24 cellular contexts compared by ENCODE assay signal in genomic region chr3:121531269-121531668, GRCh38. TPM values are rescaled to one million over a fixed set of nuclear protein-coding genes. Genes with fewer than 3 reads are reported as not detected.
"Had no signal": no experiment of that assay in that cellular context is flagged by ENCODE, and none has a peak within 500 bp of the region (broad histone marks: within the 10 kb centered on the region; RNA-seq: fewer than 3 reads in every experiment).

No MANE protein-coding gene starts in this region.

- H3K9me3 Mint-ChIP-seq: immature natural killer cell; neural crest cell; stimulated activated naive CD8-positive, alpha-beta T cell treated with anti-CD3 and anti-CD28 coated beads, Interleukin-15, Interleukin-2, amounts not matched to agents 100 ng/mL and 50 ng/mL, for 24 hours had no signal

- H3K4me1 Mint-ChIP-seq: immature natural killer cell, neural crest cell had no signal

- DNase-seq: activated CD4-positive, alpha-beta T cell treated with anti-CD3 and anti-CD28 coated beads for 1 hour; activated CD4-positive, alpha-beta T cell treated with anti-CD3 and anti-CD28 coated beads, Interleukin-2, amount 50 U/mL, for 48 hours; activated CD8-positive, alpha-beta memory T cell treated with anti-CD3 and anti-CD28 coated beads, Interleukin-2, amount 10 ng/mL, durations not matched to agents 7 days and 5 days; activated effector memory CD4-positive, alpha-beta T cell treated with Interleukin-2 at 50 U/mL for 16 hours; activated naive CD4-positive, alpha-beta T cell treated with anti-CD3 and anti-CD28 coated beads, Interleukin-2, amount 50 U/mL, for 16 hours; adrenal gland; dermis blood vessel endothelial cell; effector memory CD4-positive, alpha-beta T cell; heart right ventricle; immature natural killer cell; kidney glomerular epithelial cell; left ventricle myocardium inferior; mammary epithelial cell; stimulated activated CD4-positive, alpha-beta T cell treated with anti-CD3 and anti-CD28 coated beads, Interleukin-12 subunit alpha, Interleukin-12 subunit beta, amount 100 ng/mL, for 4 hours; stimulated activated CD4-positive, alpha-beta T cell treated with anti-CD3 and anti-CD28 coated beads, Interleukin-1b, Interleukin-23, amount 100 ng/mL, for 48 hours; uterus had no signal

- ATAC-seq: activated CD8-positive, alpha-beta memory T cell treated with anti-CD3 and anti-CD28 coated beads, Interleukin-2, amount 10 ng/mL, durations not matched to agents 7 days and 5 days; heart right ventricle had no signal

- H3K27me3 Mint-ChIP-seq: activated CD8-positive, alpha-beta memory T cell treated with anti-CD3 and anti-CD28 coated beads, Interleukin-2, amount 10 ng/mL, durations not matched to agents 7 days and 5 days; progenitor cell of endocrine pancreas; stimulated activated naive CD8-positive, alpha-beta T cell treated with anti-CD3 and anti-CD28 coated beads, Interleukin-15, Interleukin-2, amounts not matched to agents 100 ng/mL and 50 ng/mL, for 24 hours had no signal

- H3K27ac Mint-ChIP-seq: activated CD8-positive, alpha-beta memory T cell treated with anti-CD3 and anti-CD28 coated beads, Interleukin-2, amount 10 ng/mL, durations not matched to agents 7 days and 5 days; immature natural killer cell; progenitor cell of endocrine pancreas; stimulated activated naive CD8-positive, alpha-beta T cell treated with anti-CD3 and anti-CD28 coated beads, Interleukin-15, Interleukin-2, amounts not matched to agents 100 ng/mL and 50 ng/mL, for 24 hours had no signal

- H3K4me3 Mint-ChIP-seq: activated CD8-positive, alpha-beta memory T cell treated with anti-CD3 and anti-CD28 coated beads, Interleukin-2, amount 10 ng/mL, durations not matched to agents 7 days and 5 days; immature natural killer cell; neural crest cell; stimulated activated naive CD8-positive, alpha-beta T cell treated with anti-CD3 and anti-CD28 coated beads, Interleukin-15, Interleukin-2, amounts not matched to agents 100 ng/mL and 50 ng/mL, for 24 hours had no signal

RNA-seq across cellular contexts. Expression of gene ARGFX, which starts 36.5 kb away (rescaled TPM):
- total RNA-seq: activated CD8-positive, alpha-beta memory T cell treated with anti-CD3 and anti-CD28 coated beads, Interleukin-2, amount 10 ng/mL, durations not matched to agents 7 days and 5 days; adrenal gland; cerebellum; dermis blood vessel endothelial cell; endothelial cell of umbilical vein; esophagus muscularis mucosa; heart right ventricle; left ventricle myocardium inferior; mammary epithelial cell; neural crest cell; omental fat pad; progenitor cell of endocrine pancreas; tibial nerve; uterus had no signal
